17 cellular contexts compared by ENCODE assay signal in the genomic region with DNA sequence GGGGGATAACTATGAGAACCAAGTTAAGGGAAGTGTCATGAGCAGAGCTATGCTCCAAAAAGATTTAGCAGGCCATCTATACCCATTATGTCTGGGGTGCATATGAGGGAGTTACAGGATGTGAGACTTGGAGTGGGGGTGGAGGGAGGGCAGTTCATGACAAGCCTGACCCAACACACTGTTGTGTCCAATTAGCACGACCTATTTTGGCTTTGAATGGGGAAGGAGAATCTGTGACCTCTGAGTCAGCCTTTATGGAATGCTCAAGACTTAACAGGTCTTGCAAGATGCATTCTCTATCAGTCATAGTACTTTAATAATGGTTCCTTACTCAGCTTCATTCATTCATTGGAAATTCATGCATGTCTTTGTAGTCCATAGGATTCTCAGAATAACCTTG.
DNase-seq lines count a peak whose midpoint lies in the region; ATAC-seq, FAIRE-seq and TF ChIP-seq lines count a peak whose summit lies in the region.
"Had no signal": no experiment of that assay in that cellular context is flagged by ENCODE, and none has a peak within 500 bp of the region (broad histone marks: within the 10 kb centered on the region; RNA-seq: fewer than 3 reads in every experiment).

No MANE protein-coding gene starts in this region.

- in situ Hi-C loops in GM13977 (cut with MboI; ENCODE audit: low pct_unique_long_range_greater_than_20kb, low sequenced_read_pairs, unreplicated experiment): no loop called here

- H3K27me3 ChIP-seq in bronchial epithelial cell (ENCODE audit: control insufficient read depth, insufficient read depth, low read length) (no peaks in the 10 kb centered on the region), kidney epithelial cell (ENCODE audit: control insufficient read depth, insufficient read depth, low read length) (no peaks in the 10 kb centered on the region)
- H3K27me3 ChIP-seq: suprapubic skin had no signal

- intact Hi-C loops in Right ventricle myocardium inferior (cut with DNase I): no loop called here

- DNase-seq in AG08395 (ENCODE audit: low spot score) (peak; percentile 65), HTR-8/SVneo (ENCODE audit: insufficient read length, low spot score) (peak; percentile 18), bronchial epithelial cell (ENCODE audit: low read depth) (peak; percentile 95), kidney epithelial cell (ENCODE audit: low read depth) (peak; percentile 23), Right ventricle myocardium inferior (ENCODE audit: missing footprints) (no peak), GM13977 (ENCODE audit: low spot score) (no peak)
- DNase-seq: caudate nucleus, endodermal cell, NCI-H1436 treated with DMSO at 0.1 percent for 48 hours, NCI-H524 treated with DMSO at 0.1 percent for 48 hours, nucleus accumbens, RPMI8226 had no signal

- TF ChIP-seq CTCF in bronchial epithelial cell (IDR thresholded peaks at IDR 0.05; ENCODE audit: insufficient read depth, low read length, severe bottlenecking): no peak
- no peak for TF ChIP-seq CTCF in kidney epithelial cell (IDR thresholded peaks at IDR 0.05; ENCODE audit: insufficient read depth, low read length, poor library complexity, severe bottlenecking)
- TF ChIP-seq CTCF in GM13977 (IDR thresholded peaks at IDR 0.05; ENCODE audit: extremely low read depth, insufficient read depth, missing control alignments): no peak

- FAIRE-seq in HTR-8/SVneo (lab: Jason Lieb, UNC): peak; percentile 54
- FAIRE-seq in bronchial epithelial cell (lab: Jason Lieb, UNC): peak; percentile 90
- FAIRE-seq: D721Med, TTC549 had no signal

- H3K4me3 ChIP-seq in bronchial epithelial cell (ENCODE audit: low read depth, low read length) (no peak overlapping the region), kidney epithelial cell (ENCODE audit: low read depth, low read length) (no peak overlapping the region)
- H3K4me3 ChIP-seq: suprapubic skin had no signal

- ATAC-seq in HG02678 (IDR thresholded peaks at IDR 0.05; ENCODE audit: unreplicated experiment): no peak
- no peak for ATAC-seq in Right ventricle myocardium inferior
- no peak for ATAC-seq in GM18520 (IDR thresholded peaks at IDR 0.05; ENCODE audit: unreplicated experiment)

- no peaks in the 10 kb centered on the region for H3K36me3 ChIP-seq in bronchial epithelial cell (ENCODE audit: control insufficient read depth, insufficient read depth, low read length)
- H3K36me3 ChIP-seq in kidney epithelial cell (ENCODE audit: control insufficient read depth, insufficient read depth, low read length): no peaks in the 10 kb centered on the region
- H3K36me3 ChIP-seq: suprapubic skin had no signal

Comparison
In these comparisons a context has a peak if more than half of its experiments do, and no peak if none do; other contexts are left out.
1. DNase-seq: peak in AG08395 (single experiment), HTR-8/SVneo (single experiment), bronchial epithelial cell (single experiment) and kidney epithelial cell (single experiment); none in Right ventricle myocardium inferior (single experiment) and GM13977 (single experiment).